1 cellular context compared by ENCODE assay signal in the genomic region with DNA sequence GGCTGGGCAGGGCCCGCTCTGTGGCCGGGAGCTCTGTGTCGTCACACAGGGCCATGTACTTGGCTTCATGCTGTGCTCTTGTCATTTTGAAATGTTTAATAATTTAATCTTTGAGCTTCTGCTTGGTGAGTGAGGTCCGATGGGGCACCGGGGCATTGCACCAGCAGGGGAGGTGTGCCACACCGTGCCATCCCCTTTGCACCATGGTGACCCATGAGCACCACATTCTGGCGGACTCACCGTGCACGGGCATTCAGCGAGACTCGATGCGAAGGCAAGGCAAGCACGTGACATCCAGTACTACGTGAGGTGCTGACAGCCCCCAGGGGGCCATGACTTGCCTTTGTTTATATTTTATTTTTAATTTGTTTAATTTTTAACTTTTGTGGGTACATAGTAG.
A peak's percentile ranks its signal among the peaks of the same experiment; 100 is the strongest.
TF ChIP-seq lines count a peak whose summit lies in the region.

No MANE protein-coding gene starts in this region.

TF ChIP-seq in HEK293, 187 proteins besides CTCF, POLR2A, EP300 and RAD21 (continued from another document):
- TF ChIP-seq, protein P1, sequence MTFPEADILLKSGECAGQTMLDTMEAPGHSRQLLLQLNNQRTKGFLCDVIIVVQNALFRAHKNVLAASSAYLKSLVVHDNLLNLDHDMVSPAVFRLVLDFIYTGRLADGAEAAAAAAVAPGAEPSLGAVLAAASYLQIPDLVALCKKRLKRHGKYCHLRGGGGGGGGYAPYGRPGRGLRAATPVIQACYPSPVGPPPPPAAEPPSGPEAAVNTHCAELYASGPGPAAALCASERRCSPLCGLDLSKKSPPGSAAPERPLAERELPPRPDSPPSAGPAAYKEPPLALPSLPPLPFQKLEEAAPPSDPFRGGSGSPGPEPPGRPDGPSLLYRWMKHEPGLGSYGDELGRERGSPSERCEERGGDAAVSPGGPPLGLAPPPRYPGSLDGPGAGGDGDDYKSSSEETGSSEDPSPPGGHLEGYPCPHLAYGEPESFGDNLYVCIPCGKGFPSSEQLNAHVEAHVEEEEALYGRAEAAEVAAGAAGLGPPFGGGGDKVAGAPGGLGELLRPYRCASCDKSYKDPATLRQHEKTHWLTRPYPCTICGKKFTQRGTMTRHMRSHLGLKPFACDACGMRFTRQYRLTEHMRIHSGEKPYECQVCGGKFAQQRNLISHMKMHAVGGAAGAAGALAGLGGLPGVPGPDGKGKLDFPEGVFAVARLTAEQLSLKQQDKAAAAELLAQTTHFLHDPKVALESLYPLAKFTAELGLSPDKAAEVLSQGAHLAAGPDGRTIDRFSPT (tag by site-specific recombination; IDR thresholded peaks at IDR 0.05) = 0 out of 2 replicates have a peak, but pooled peaks have one; percentile 24
